11 cellular contexts compared by ENCODE assay signal in genomic region chr1:175042650-175043049, GRCh38. TPM values are rescaled to one million over a fixed set of nuclear protein-coding genes. Genes with fewer than 3 reads are reported as not detected.
"Had no signal": no experiment of that assay in that cellular context is flagged by ENCODE, and none has a peak within 500 bp of the region (broad histone marks: within the 10 kb centered on the region; RNA-seq: fewer than 3 reads in every experiment).

No MANE protein-coding gene starts in this region.

- H3K4me3 Mint-ChIP-seq: HFFc6 had no signal

- H3K4me2 ChIP-seq: KMS-11 had no signal

- H3K4me1 ChIP-seq: HAP-1 had no signal

- DNase-seq: GM23248, GOT3, H7, HFFc6, IMR-90, KBM-7 had no signal

- H3K4me3 ChIP-seq: GM23248, HAP-1 had no signal

- H3K36me3 ChIP-seq: HAP-1 had no signal

- H3K27ac Mint-ChIP-seq: HFFc6 had no signal

- H2AFZ ChIP-seq: GM23248 had no signal

- H3K9me3 ChIP-seq: HAP-1 had no signal

- H3K9ac ChIP-seq: GM23248, KMS-11 had no signal

- ATAC-seq: HCT116 had no signal

- H3K27ac ChIP-seq: GM23248, HL-60, KMS-11 had no signal

RNA-seq across cellular contexts. Expression of gene TNN, which starts 25.0 kb away (rescaled TPM):
- total RNA-seq: GM23248, H4, HFFc6, IMR-90 had no signal
- polyA plus RNA-seq: GM23248, IMR-90 had no signal
